In the genomic region with DNA sequence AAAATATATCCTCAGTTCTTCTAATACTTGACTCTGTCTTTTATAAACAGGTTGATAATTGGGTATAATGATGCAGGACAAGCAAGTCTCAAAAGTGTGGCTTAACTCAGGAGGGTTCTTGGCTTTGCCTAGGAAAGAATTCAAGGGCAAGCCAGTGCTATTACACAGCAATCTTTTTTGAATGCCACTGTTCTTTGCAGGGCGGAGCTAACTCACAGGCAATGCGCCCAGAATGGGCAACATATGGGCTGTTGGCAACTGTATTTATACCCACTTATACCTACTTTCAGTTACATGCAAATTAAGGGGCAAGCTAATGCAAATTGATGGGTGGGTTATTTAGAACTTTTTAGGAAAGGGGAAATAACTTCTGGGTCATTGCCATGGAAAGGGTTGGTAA, we compare ENCODE assay signal across 19 cellular contexts.
"Had no signal": no experiment of that assay in that cellular context is flagged by ENCODE, and none has a peak within 500 bp of the region (broad histone marks: within the 10 kb centered on the region; RNA-seq: fewer than 3 reads in every experiment).

No MANE protein-coding gene starts in this region.

- H3K27ac ChIP-seq: dorsolateral prefrontal cortex, heart left ventricle, psoas muscle, right lobe of liver, spleen, tibial artery, upper lobe of left lung, uterus had no signal

- H3K9me3 ChIP-seq: psoas muscle, right lobe of liver, spleen, tibial artery, upper lobe of left lung, uterus had no signal

- H3K36me3 ChIP-seq: heart left ventricle, right lobe of liver, spleen, tibial artery, upper lobe of left lung, uterus had no signal

- DNase-seq: dorsolateral prefrontal cortex; effector CD8-positive, alpha-beta T cell; heart left ventricle; hippocampal formation; left colon; left ventricle myocardium superior; mesendoderm; naive B cell; psoas muscle; retina; right lobe of liver; spleen; stimulated activated CD4-positive, alpha-beta T cell treated with anti-CD3 and anti-CD28 coated beads, Interleukin-15, amount 100 ng/mL, for 24 hours; stimulated activated CD4-positive, alpha-beta T cell treated with anti-CD3 and anti-CD28 coated beads, Interleukin-1b, Interleukin-23, amount 100 ng/mL, for 48 hours; stimulated activated CD4-positive, alpha-beta T cell treated with anti-CD3 and anti-CD28 coated beads, Interleukin-4, amount 100 ng/mL, for 24 hours; tibial artery; upper lobe of left lung; uterus had no signal

- ATAC-seq: heart left ventricle; left colon; left ventricle myocardium superior; psoas muscle; right lobe of liver; stimulated activated memory B cell treated with anti-CD40 and anti-IgM and Interleukin-4, amounts not matched to agents 10 μg/mL and 1 μg/mL and 100 μg/mL, for 72 hours had no signal

- H3K27me3 ChIP-seq: dorsolateral prefrontal cortex, heart left ventricle, right lobe of liver, spleen, tibial artery, upper lobe of left lung, uterus had no signal

- H3K4me1 ChIP-seq: heart left ventricle, psoas muscle, right lobe of liver, spleen, tibial artery, upper lobe of left lung, uterus had no signal

- H3K4me3 ChIP-seq: dorsolateral prefrontal cortex, heart left ventricle, psoas muscle, right lobe of liver, spleen, tibial artery, upper lobe of left lung, uterus had no signal
